ENCODE assay signal across 28 cellular contexts in the genomic region with DNA sequence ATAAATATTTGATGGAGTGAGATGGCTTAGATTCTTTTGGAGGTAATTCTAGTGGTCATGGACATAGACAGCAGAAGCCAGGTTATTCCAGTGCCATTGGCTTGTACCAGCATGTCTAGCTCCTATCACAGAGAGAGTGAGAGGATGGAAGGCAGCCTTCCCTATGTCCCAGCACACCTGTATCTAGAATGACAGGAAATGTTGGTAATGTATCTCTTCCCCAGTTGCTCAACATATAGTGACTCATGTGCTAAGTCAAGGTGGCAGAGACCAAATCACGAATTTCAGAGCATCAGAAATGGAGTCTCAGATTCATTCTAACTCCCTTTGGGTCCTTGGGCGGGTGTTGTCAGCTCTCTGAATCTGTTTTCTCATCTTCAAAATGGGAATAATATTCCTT.
"Had no signal": no experiment of that assay in that cellular context is flagged by ENCODE, and none has a peak within 500 bp of the region (broad histone marks: within the 10 kb centered on the region; RNA-seq: fewer than 3 reads in every experiment).

No MANE protein-coding gene starts in this region.

- H3K4me2 ChIP-seq: KMS-11 had no signal

- H3K9ac ChIP-seq: KMS-11 had no signal

- H3K9me3 ChIP-seq: ascending aorta, Peyer's patch, SJCRH30 had no signal

- H3K36me3 ChIP-seq: ascending aorta, Peyer's patch, SJCRH30, WERI-Rb-1 had no signal

- H3K36me3 Mint-ChIP-seq: activated naive CD8-positive, alpha-beta T cell treated with anti-CD3 and anti-CD28 coated beads, Interleukin-2, amount 10 ng/mL, durations not matched to agents 7 days and 5 days had no signal

- H3K4me1 ChIP-seq: ascending aorta had no signal

- H3K27me3 ChIP-seq: ascending aorta, Peyer's patch, SJCRH30 had no signal

- H3K27ac ChIP-seq: ascending aorta, KMS-11, Peyer's patch, SJCRH30, SK-N-MC, WERI-Rb-1 had no signal

- ATAC-seq: activated CD8-positive, alpha-beta T cell treated with anti-CD3 and anti-CD28 coated beads for 36 hours; activated T-cell treated with anti-CD3 and anti-CD28 coated beads, Interleukin-2, amount 50 U/mL, for 72 hours had no signal

- H3K4me3 ChIP-seq: ascending aorta, Peyer's patch, SJCRH30, SK-N-MC had no signal

- DNase-seq: activated CD4-positive, alpha-beta T cell treated with anti-CD3 and anti-CD28 coated beads, Interleukin-2, amount 10 ng/mL, durations not matched to agents 24 days and 14 days; activated CD4-positive, alpha-beta T cell treated with anti-CD3 and anti-CD28 coated beads, Interleukin-2, amount 50 U/mL, for 4 hours; activated CD4-positive, CD25-positive, alpha-beta regulatory T cell; activated CD8-positive, alpha-beta T cell treated with anti-CD3 and anti-CD28 coated beads for 36 hours; activated gamma-delta T cell; activated naive CD4-positive, alpha-beta T cell treated with Interleukin-2 at 50 U/mL for 16 hours; activated naive CD8-positive, alpha-beta T cell treated with anti-CD3 and anti-CD28 coated beads, Interleukin-2, amount 10 ng/mL, durations not matched to agents 7 days and 5 days; activated T-cell treated with anti-CD3 and anti-CD28 coated beads, Interleukin-2, amount 50 U/mL, for 1 hour; activated T-cell treated with anti-CD3 and anti-CD28 coated beads, Interleukin-2, amount 50 U/mL, for 72 hours; amygdala; caudate nucleus; NCI-H1092 treated with DMSO at 0.1 percent for 48 hours; NCI-H1417; NCI-H1930; NCI-H2081 treated with DMSO at 0.1 percent for 48 hours; NCI-H345; NCI-H524 treated with DMSO at 0.1 percent for 48 hours; Peyer's patch; Right ventricle myocardium superior; RPMI8226; SJCRH30; T1000; WERI-Rb-1 had no signal

- H3K27me3 Mint-ChIP-seq: activated CD4-positive, alpha-beta T cell treated with anti-CD3 and anti-CD28 coated beads, Interleukin-2, amount 10 ng/mL, durations not matched to agents 24 days and 14 days; activated CD8-positive, alpha-beta T cell treated with anti-CD3 and anti-CD28 coated beads for 36 hours; activated naive CD4-positive, alpha-beta T cell treated with anti-CD3 and anti-CD28 coated beads, Interleukin-2, amount 50 U/mL, for 24 hours had no signal

- H3K27ac Mint-ChIP-seq: activated CD4-positive, alpha-beta T cell treated with anti-CD3 and anti-CD28 coated beads, Interleukin-2, amount 10 ng/mL, durations not matched to agents 24 days and 14 days; activated CD8-positive, alpha-beta T cell treated with anti-CD3 and anti-CD28 coated beads for 36 hours; activated naive CD4-positive, alpha-beta T cell treated with anti-CD3 and anti-CD28 coated beads, Interleukin-2, amount 50 U/mL, for 24 hours; activated naive CD8-positive, alpha-beta T cell treated with anti-CD3 and anti-CD28 coated beads, Interleukin-2, amount 10 ng/mL, durations not matched to agents 7 days and 5 days; activated T-helper 2 cell treated with anti-CD3 and anti-CD28 coated beads, Interferon-gamma antibody, Interleukin-2, Interleukin-4, amounts not matched to agents 10 μg/mL and 5 μg/mL and 100 μg/mL, durations not matched to agents 14 hours and 24 hours and 36 hours had no signal

- H3K9me3 Mint-ChIP-seq: activated CD4-positive, alpha-beta T cell treated with anti-CD3 and anti-CD28 coated beads, Interleukin-2, amount 10 ng/mL, durations not matched to agents 24 days and 14 days; activated CD8-positive, alpha-beta T cell treated with anti-CD3 and anti-CD28 coated beads for 36 hours; activated naive CD4-positive, alpha-beta T cell treated with anti-CD3 and anti-CD28 coated beads, Interleukin-2, amount 50 U/mL, for 24 hours; activated naive CD8-positive, alpha-beta T cell treated with anti-CD3 and anti-CD28 coated beads, Interleukin-2, amount 10 ng/mL, durations not matched to agents 7 days and 5 days; activated T-cell treated with anti-CD3 and anti-CD28 coated beads, Interleukin-2, amount 50 U/mL, for 72 hours; activated T-helper 2 cell treated with anti-CD3 and anti-CD28 coated beads, Interferon-gamma antibody, Interleukin-2, Interleukin-4, amounts not matched to agents 10 μg/mL and 5 μg/mL and 100 μg/mL, durations not matched to agents 14 hours and 24 hours and 36 hours had no signal

- H3K4me3 Mint-ChIP-seq: activated CD4-positive, alpha-beta T cell treated with anti-CD3 and anti-CD28 coated beads, Interleukin-2, amount 10 ng/mL, durations not matched to agents 24 days and 14 days; activated CD8-positive, alpha-beta T cell treated with anti-CD3 and anti-CD28 coated beads for 36 hours; activated naive CD4-positive, alpha-beta T cell treated with anti-CD3 and anti-CD28 coated beads, Interleukin-2, amount 50 U/mL, for 24 hours; activated naive CD8-positive, alpha-beta T cell treated with anti-CD3 and anti-CD28 coated beads, Interleukin-2, amount 10 ng/mL, durations not matched to agents 7 days and 5 days; activated T-cell treated with anti-CD3 and anti-CD28 coated beads, Interleukin-2, amount 50 U/mL, for 72 hours had no signal
